Comparison of ENCODE assay signal across 1 cellular context in the genomic region with DNA sequence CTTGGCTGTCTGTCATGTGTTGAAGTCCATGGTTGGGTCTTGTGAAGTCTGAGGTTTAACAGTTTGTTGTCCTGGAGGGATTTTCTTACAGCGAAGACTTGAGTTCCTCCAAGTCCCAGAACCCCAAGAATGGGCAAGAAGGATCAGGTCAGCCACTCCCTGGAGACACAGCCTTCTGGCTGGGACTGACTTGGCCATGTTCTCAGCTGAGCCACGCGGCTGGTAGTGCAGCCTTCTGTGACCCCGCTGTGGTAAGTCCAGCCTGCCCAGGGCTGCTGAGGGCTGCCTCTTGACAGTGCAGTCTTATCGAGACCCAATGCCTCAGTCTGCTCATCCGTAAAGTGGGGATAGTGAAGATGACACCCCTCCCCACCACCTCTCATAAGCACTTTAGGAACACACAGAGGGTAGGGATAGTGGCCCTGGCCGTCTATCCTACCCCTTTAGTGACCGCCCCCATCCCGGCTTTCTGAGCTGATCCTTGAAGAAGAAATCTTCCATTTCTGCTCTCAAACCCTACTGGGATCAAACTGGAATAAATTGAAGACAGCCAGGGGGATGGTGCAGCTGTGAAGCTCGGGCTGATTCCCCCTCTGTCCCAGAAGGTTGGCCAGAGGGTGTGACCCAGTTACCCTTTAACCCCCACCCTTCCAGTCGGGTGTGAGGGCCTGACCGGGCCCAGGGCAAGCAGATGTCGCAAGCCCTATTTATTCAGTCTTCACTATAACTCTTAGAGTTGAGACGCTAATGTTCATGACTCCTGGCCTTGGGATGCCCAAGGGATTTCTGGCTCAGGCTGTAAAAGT.
TF ChIP-seq lines count a peak whose summit lies in the region.

No MANE protein-coding gene starts in this region.

TF ChIP-seq in HepG2, 621 proteins besides CTCF, POLR2A, EP300 and RAD21 (continued from another document):
- TF ChIP-seq ZNF10 (CRISPR knock-in tag; IDR thresholded peaks at IDR 0.05; ENCODE audit: borderline replicate concordance, low read depth) = no peak
- TF ChIP-seq THAP8 (CRISPR knock-in tag; IDR thresholded peaks at IDR 0.05; ENCODE audit: borderline replicate concordance) = no peak
